Comparison of ENCODE assay signal across 15 cellular contexts in the genomic region with DNA sequence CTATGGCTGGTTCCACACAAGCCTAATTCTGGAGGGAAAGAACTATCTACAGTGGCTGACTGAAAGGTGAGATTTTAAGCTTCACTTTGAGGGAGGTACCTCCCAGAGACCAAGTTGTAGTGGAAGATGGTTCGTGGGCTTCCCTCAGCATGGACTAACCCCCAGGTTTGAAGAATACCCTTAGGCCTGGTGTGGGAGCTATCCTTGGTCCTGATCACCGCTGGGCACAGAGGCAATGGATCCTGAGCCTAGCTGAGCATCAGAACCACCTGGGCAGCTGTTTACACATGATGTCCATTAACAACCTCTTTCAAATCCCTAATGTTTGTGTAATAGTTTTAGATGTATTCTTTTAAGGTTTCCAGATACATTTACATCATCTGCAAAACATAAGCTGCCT. TPM values are rescaled to one million over a fixed set of nuclear protein-coding genes. Genes with fewer than 3 reads are reported as not detected.
A peak's percentile ranks its signal among the peaks of the same experiment; 100 is the strongest.
DNase-seq lines count a peak whose midpoint lies in the region; ATAC-seq lines count a peak whose summit lies in the region.
"Had no signal": no experiment of that assay in that cellular context is flagged by ENCODE, and none has a peak within 500 bp of the region (broad histone marks: within the 10 kb centered on the region; RNA-seq: fewer than 3 reads in every experiment).

No MANE protein-coding gene starts in this region.

- H3K36me3 Mint-ChIP-seq in activated CD4-positive, alpha-beta T cell treated with anti-CD3 and anti-CD28 coated beads for 36 hours (ENCODE audit: low read depth), result no peaks in the 10 kb centered on the region

- H3K9me3 Mint-ChIP-seq in activated CD4-positive, alpha-beta T cell treated with anti-CD3 and anti-CD28 coated beads for 36 hours (ENCODE audit: low read depth), result peaks cover 3% of the 10 kb centered on the region

- H3K4me3 Mint-ChIP-seq in activated CD4-positive, alpha-beta T cell treated with anti-CD3 and anti-CD28 coated beads for 36 hours, result no peak overlapping the region
- H3K4me3 Mint-ChIP-seq: HFFc6; natural killer cell treated with Interleukin-12 subunit alpha and Interleukin-12 subunit beta and Interleukin-15 and Interleukin-18, amount 100 ng/mL, for 72 hours had no signal

- no peak for ATAC-seq in activated CD4-positive, alpha-beta T cell treated with anti-CD3 and anti-CD28 coated beads for 36 hours
- ATAC-seq: natural killer cell treated with Interleukin-12 subunit alpha and Interleukin-12 subunit beta and Interleukin-15 and Interleukin-18, amount 100 ng/mL, for 72 hours had no signal

- H3K4me1 Mint-ChIP-seq in activated CD4-positive, alpha-beta T cell treated with anti-CD3 and anti-CD28 coated beads for 36 hours, result no peaks in the 10 kb centered on the region

- H3K27me3 Mint-ChIP-seq in activated CD4-positive, alpha-beta T cell treated with anti-CD3 and anti-CD28 coated beads for 36 hours, result peaks cover 2% of the 10 kb centered on the region

- POLR2A ChIA-PET in activated CD4-positive, alpha-beta T cell treated with anti-CD3 and anti-CD28 coated beads for 36 hours (lab: Charles Lee), result no interaction called here

- CTCF ChIA-PET in activated CD4-positive, alpha-beta T cell treated with anti-CD3 and anti-CD28 coated beads for 36 hours (lab: Charles Lee), result interaction anchor here (0.9 to 2.7 kb wide), 2 partner anchors 8 to 202 kb away, joined by 3 to 13 read pairs; partner anchors contain the start of gene ALKBH2

- H3K27ac Mint-ChIP-seq in activated CD4-positive, alpha-beta T cell treated with anti-CD3 and anti-CD28 coated beads for 36 hours, result no peak overlapping the region
- H3K27ac Mint-ChIP-seq: HFFc6; natural killer cell treated with Interleukin-12 subunit alpha and Interleukin-12 subunit beta and Interleukin-15 and Interleukin-18, amount 100 ng/mL, for 72 hours had no signal

- intact Hi-C loops in activated CD4-positive, alpha-beta T cell treated with anti-CD3 and anti-CD28 coated beads for 36 hours (cut with DNase I, micrococcal nuclease), result no loop called here

- DNase-seq in activated CD4-positive, alpha-beta T cell treated with anti-CD3 and anti-CD28 coated beads for 36 hours, result peak; percentile 30
- no peak for DNase-seq in activated CD4-positive, alpha-beta T cell treated with anti-CD3 and anti-CD28 coated beads, Interleukin-2, amount 50 U/mL, for 1 hour
- DNase-seq in HT-29 (ENCODE audit: low spot score), result peak; percentile 14
- peak; percentile 8 to 16 for DNase-seq in activated CD4-positive, alpha-beta T cell treated with anti-CD3 and anti-CD28 coated beads, Interleukin-2, amount 50 U/mL, for 48 hours
- DNase-seq in islet precursor cell, result peak; percentile 77
- DNase-seq in MV-4-11 (lab: John Stamatoyannopoulos, UW), result no peak
- DNase-seq in NCI-H774 (lab: John Stamatoyannopoulos, UW), result no peak
- no peak for DNase-seq in glomerular visceral epithelial cell (ENCODE audit: extremely low spot score)
- DNase-seq: activated gamma-delta T cell, colonic mucosa, HFFc6, WERI-Rb-1 had no signal

RNA-seq across cellular contexts. Expression of gene DAO, which starts 10.3 kb away (rescaled TPM):
- not detected for total RNA-seq in activated CD4-positive, alpha-beta T cell treated with anti-CD3 and anti-CD28 coated beads for 36 hours
- not detected in 2 replicates for total RNA-seq in HT-29 (2014; rRNA removed; shearing (Covaris generic))
- total RNA-seq: frontal cortex; HFFc6; natural killer cell treated with Interleukin-12 subunit alpha and Interleukin-12 subunit beta and Interleukin-15 and Interleukin-18, amount 100 ng/mL, for 72 hours; urinary bladder had no signal

RNA-seq across cellular contexts. Expression of gene SSH1, which starts 32.8 kb away (rescaled TPM):
- total RNA-seq in activated CD4-positive, alpha-beta T cell treated with anti-CD3 and anti-CD28 coated beads for 36 hours, result 10 to 100 TPM; 25.0 to 25.4 TPM
- total RNA-seq in HT-29 (2014; rRNA removed; shearing (Covaris generic)), result 10.4 and 13.1 TPM in 2 replicates

Comparison
In these comparisons a context has a peak if more than half of its experiments do, and no peak if none do; other contexts are left out.
1. DNase-seq: peak in activated CD4-positive, alpha-beta T cell treated with anti-CD3 and anti-CD28 coated beads for 36 hours (single experiment), HT-29 (single experiment), activated CD4-positive, alpha-beta T cell treated with anti-CD3 and anti-CD28 coated beads, Interleukin-2, amount 50 U/mL, for 48 hours (2 of 2) and islet precursor cell (single experiment); none in activated CD4-positive, alpha-beta T cell treated with anti-CD3 and anti-CD28 coated beads, Interleukin-2, amount 50 U/mL, for 1 hour (single experiment), MV-4-11 (single experiment), NCI-H774 (single experiment) and glomerular visceral epithelial cell (single experiment).